ENCODE assay signal across 10 cellular contexts in the genomic region with DNA sequence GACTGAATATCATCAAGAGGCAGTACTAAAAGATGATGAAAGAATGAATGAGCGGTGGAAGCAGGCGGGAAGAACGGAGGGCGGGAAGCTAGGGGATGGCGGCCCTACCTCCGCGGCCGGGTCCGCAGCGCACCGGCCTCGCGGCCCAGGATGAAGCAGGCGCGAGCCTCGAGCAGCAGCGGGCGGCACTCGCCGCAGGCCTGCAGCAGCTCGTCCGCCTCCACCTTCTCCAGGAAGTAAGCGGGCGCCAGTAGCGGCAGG. TPM values are rescaled to one million over a fixed set of nuclear protein-coding genes. Genes with fewer than 3 reads are reported as not detected.
DNase-seq lines count a peak whose midpoint lies in the region; ATAC-seq, FAIRE-seq and TF ChIP-seq lines count a peak whose summit lies in the region.
"Had no signal": no experiment of that assay in that cellular context is flagged by ENCODE, and none has a peak within 500 bp of the region (broad histone marks: within the 10 kb centered on the region; RNA-seq: fewer than 3 reads in every experiment).

No MANE protein-coding gene starts in this region.

- ATAC-seq in activated T-helper 17 cell treated with anti-CD3 and anti-CD28 coated beads, Interleukin-2, amount 50 U/mL, for 72 hours (replicated peaks) = no peak
- ATAC-seq in lower lobe of right lung = no peak
- ATAC-seq in stimulated activated memory B cell treated with anti-CD40 and anti-IgM and Interleukin-4, amounts not matched to agents 10 μg/mL and 1 μg/mL and 100 μg/mL, for 72 hours = no peak
- ATAC-seq in left colon = no peak

- H3K9me3 ChIP-seq in lower lobe of right lung = no peaks in the 10 kb centered on the region

- H3K4me3 Mint-ChIP-seq in T-helper 2 cell treated with Interferon-gamma antibody and Interleukin-4, amounts not matched to agents 5 μg/mL and 100 μg/mL, for 36 hours = peak overlapping the region; percentile 79
- peak overlapping the region; percentile 69 for H3K4me3 Mint-ChIP-seq in activated T-helper 17 cell treated with anti-CD3 and anti-CD28 coated beads, Interleukin-2, amount 50 U/mL, for 72 hours
- peak overlapping the region; percentile 69 for H3K4me3 Mint-ChIP-seq in stimulated activated memory B cell treated with anti-CD40 and anti-IgM and Interleukin-4, amounts not matched to agents 10 μg/mL and 1 μg/mL and 100 μg/mL, for 72 hours

- peaks cover 27% of the 10 kb centered on the region for H3K4me1 Mint-ChIP-seq in T-helper 2 cell treated with Interferon-gamma antibody and Interleukin-4, amounts not matched to agents 5 μg/mL and 100 μg/mL, for 36 hours (ENCODE audit: low read depth)
- peaks cover 14% of the 10 kb centered on the region for H3K4me1 Mint-ChIP-seq in activated T-helper 17 cell treated with anti-CD3 and anti-CD28 coated beads, Interleukin-2, amount 50 U/mL, for 72 hours
- H3K4me1 Mint-ChIP-seq in stimulated activated memory B cell treated with anti-CD40 and anti-IgM and Interleukin-4, amounts not matched to agents 10 μg/mL and 1 μg/mL and 100 μg/mL, for 72 hours = peaks cover 20% of the 10 kb centered on the region

- peaks cover 17% of the 10 kb centered on the region for H3K4me1 ChIP-seq in lower lobe of right lung

- peak overlapping the region; percentile 29 for H3K4me3 ChIP-seq in lower lobe of right lung
- H3K4me3 ChIP-seq: mucosa of descending colon had no signal

- in situ Hi-C loops in G401 (cut with HindIII; ENCODE audit: low sequenced_read_pairs) = no loop called here

- peaks cover 24% of the 10 kb centered on the region for H3K27me3 ChIP-seq in lower lobe of right lung (ENCODE audit: low read depth)

- H3K27ac Mint-ChIP-seq in T-helper 2 cell treated with Interferon-gamma antibody and Interleukin-4, amounts not matched to agents 5 μg/mL and 100 μg/mL, for 36 hours = peak overlapping the region; percentile 85
- H3K27ac Mint-ChIP-seq in activated T-helper 17 cell treated with anti-CD3 and anti-CD28 coated beads, Interleukin-2, amount 50 U/mL, for 72 hours = no peak overlapping the region
- H3K27ac Mint-ChIP-seq in stimulated activated memory B cell treated with anti-CD40 and anti-IgM and Interleukin-4, amounts not matched to agents 10 μg/mL and 1 μg/mL and 100 μg/mL, for 72 hours = peak overlapping the region; percentile 74

- FAIRE-seq in RCC 7860 (lab: Jason Lieb, UNC) = no peak
- FAIRE-seq: A204.1 had no signal

- H3K27ac ChIP-seq in lower lobe of right lung = peak overlapping the region; percentile 62

- intact Hi-C loops in lower lobe of right lung (cut with DNase I) (no loop called here), left colon (cut with DNase I, micrococcal nuclease) (no loop called here)

- H3K27me3 Mint-ChIP-seq in T-helper 2 cell treated with Interferon-gamma antibody and Interleukin-4, amounts not matched to agents 5 μg/mL and 100 μg/mL, for 36 hours (ENCODE audit: low read depth) = peaks cover 55% of the 10 kb centered on the region
- peaks cover 25% of the 10 kb centered on the region for H3K27me3 Mint-ChIP-seq in activated T-helper 17 cell treated with anti-CD3 and anti-CD28 coated beads, Interleukin-2, amount 50 U/mL, for 72 hours
- H3K27me3 Mint-ChIP-seq in stimulated activated memory B cell treated with anti-CD40 and anti-IgM and Interleukin-4, amounts not matched to agents 10 μg/mL and 1 μg/mL and 100 μg/mL, for 72 hours = peaks cover 60% of the 10 kb centered on the region

- H3K36me3 ChIP-seq in lower lobe of right lung = no peaks in the 10 kb centered on the region

- TF ChIP-seq CTCF in lower lobe of right lung (IDR thresholded peaks at IDR 0.05) = no peak

- no peak for DNase-seq in T-helper 2 cell treated with Interferon-gamma antibody and Interleukin-4, amounts not matched to agents 5 μg/mL and 100 μg/mL, for 36 hours (ENCODE audit: low spot score)
- DNase-seq in T-helper 2 cell (no peak), lower lobe of right lung (no peak), left colon (no peak), G401 (ENCODE audit: low spot score) (no peak), RCC 7860 (ENCODE audit: low spot score) (no peak)

- H3K9me3 Mint-ChIP-seq in T-helper 2 cell treated with Interferon-gamma antibody and Interleukin-4, amounts not matched to agents 5 μg/mL and 100 μg/mL, for 36 hours = peaks cover 3% of the 10 kb centered on the region
- no peaks in the 10 kb centered on the region for H3K9me3 Mint-ChIP-seq in activated T-helper 17 cell treated with anti-CD3 and anti-CD28 coated beads, Interleukin-2, amount 50 U/mL, for 72 hours
- H3K9me3 Mint-ChIP-seq in stimulated activated memory B cell treated with anti-CD40 and anti-IgM and Interleukin-4, amounts not matched to agents 10 μg/mL and 1 μg/mL and 100 μg/mL, for 72 hours = no peaks in the 10 kb centered on the region

- H3K36me3 Mint-ChIP-seq in T-helper 2 cell treated with Interferon-gamma antibody and Interleukin-4, amounts not matched to agents 5 μg/mL and 100 μg/mL, for 36 hours (ENCODE audit: low read depth) = peaks cover 9% of the 10 kb centered on the region
- H3K36me3 Mint-ChIP-seq in activated T-helper 17 cell treated with anti-CD3 and anti-CD28 coated beads, Interleukin-2, amount 50 U/mL, for 72 hours (ENCODE audit: low read depth) = no peaks in the 10 kb centered on the region
- peaks cover 8% of the 10 kb centered on the region for H3K36me3 Mint-ChIP-seq in stimulated activated memory B cell treated with anti-CD40 and anti-IgM and Interleukin-4, amounts not matched to agents 10 μg/mL and 1 μg/mL and 100 μg/mL, for 72 hours

RNA-seq across cellular contexts. Expression of a gene that starts 3.4 kb away (rescaled TPM):
- 1 to 10 TPM in 1 of 2 donors, under 1 TPM in 1; 0.50 to 1.2 TPM for total RNA-seq in activated T-helper 17 cell treated with anti-CD3 and anti-CD28 coated beads, Interleukin-2, amount 50 U/mL, for 72 hours
- total RNA-seq in lower lobe of right lung (2.6 TPM), left colon (under 1 TPM in 1 of 2 donors, not detected in 1; 0.37 TPM)
- total RNA-seq in G401 (2014; rRNA removed; shearing (Covaris generic)) = not detected in 2 replicates

RNA-seq across cellular contexts. Expression of a gene that starts 30.3 kb away (rescaled TPM):
- total RNA-seq in activated T-helper 17 cell treated with anti-CD3 and anti-CD28 coated beads, Interleukin-2, amount 50 U/mL, for 72 hours = 1,000 to 10,000 TPM; 4,623 to 5,372 TPM
- total RNA-seq in lower lobe of right lung (1,761 TPM), left colon (1,000 to 10,000 TPM; 1,894 to 1,934 TPM)
- 2,959 and 3,951 TPM in 2 replicates for total RNA-seq in G401 (2014; rRNA removed; shearing (Covaris generic))
